ENCODE assay signal across 1 cellular context in the genomic region with DNA sequence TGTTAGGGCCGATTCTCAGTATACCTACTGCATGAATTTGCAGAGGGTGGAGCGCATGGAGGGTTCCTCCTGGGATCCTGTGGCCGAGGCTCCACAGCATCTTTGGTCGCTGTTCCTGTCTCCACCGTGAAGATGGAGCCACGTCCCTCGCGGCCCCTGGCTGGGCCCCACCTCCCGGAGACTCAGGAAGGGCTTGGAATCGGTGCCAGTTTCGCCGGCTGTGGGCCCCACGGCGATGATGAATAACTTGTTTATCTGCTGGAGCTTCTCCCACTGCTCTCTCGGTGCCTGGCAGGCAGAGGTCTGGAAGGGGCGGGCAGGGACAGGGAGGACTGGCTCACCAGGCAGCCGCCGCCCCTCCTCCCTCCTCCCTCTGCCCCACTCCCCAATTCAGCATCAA.
TF ChIP-seq lines count a peak whose summit lies in the region.

No MANE protein-coding gene starts in this region.

TF ChIP-seq in HEK293, 187 proteins besides CTCF, POLR2A, EP300 and RAD21 (continued from another document):
- TF ChIP-seq, protein P1, sequence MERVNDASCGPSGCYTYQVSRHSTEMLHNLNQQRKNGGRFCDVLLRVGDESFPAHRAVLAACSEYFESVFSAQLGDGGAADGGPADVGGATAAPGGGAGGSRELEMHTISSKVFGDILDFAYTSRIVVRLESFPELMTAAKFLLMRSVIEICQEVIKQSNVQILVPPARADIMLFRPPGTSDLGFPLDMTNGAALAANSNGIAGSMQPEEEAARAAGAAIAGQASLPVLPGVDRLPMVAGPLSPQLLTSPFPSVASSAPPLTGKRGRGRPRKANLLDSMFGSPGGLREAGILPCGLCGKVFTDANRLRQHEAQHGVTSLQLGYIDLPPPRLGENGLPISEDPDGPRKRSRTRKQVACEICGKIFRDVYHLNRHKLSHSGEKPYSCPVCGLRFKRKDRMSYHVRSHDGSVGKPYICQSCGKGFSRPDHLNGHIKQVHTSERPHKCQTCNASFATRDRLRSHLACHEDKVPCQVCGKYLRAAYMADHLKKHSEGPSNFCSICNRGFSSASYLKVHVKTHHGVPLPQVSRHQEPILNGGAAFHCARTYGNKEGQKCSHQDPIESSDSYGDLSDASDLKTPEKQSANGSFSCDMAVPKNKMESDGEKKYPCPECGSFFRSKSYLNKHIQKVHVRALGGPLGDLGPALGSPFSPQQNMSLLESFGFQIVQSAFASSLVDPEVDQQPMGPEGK (tag by site-specific recombination; IDR thresholded peaks at IDR 0.05) = no peak
- no peak for TF ChIP-seq ZNF112 (tag by site-specific recombination; IDR thresholded peaks at IDR 0.05)
- TF ChIP-seq KLF1 (tag by site-specific recombination; IDR thresholded peaks at IDR 0.05) = peak; percentile 48
- TF ChIP-seq, protein P2, sequence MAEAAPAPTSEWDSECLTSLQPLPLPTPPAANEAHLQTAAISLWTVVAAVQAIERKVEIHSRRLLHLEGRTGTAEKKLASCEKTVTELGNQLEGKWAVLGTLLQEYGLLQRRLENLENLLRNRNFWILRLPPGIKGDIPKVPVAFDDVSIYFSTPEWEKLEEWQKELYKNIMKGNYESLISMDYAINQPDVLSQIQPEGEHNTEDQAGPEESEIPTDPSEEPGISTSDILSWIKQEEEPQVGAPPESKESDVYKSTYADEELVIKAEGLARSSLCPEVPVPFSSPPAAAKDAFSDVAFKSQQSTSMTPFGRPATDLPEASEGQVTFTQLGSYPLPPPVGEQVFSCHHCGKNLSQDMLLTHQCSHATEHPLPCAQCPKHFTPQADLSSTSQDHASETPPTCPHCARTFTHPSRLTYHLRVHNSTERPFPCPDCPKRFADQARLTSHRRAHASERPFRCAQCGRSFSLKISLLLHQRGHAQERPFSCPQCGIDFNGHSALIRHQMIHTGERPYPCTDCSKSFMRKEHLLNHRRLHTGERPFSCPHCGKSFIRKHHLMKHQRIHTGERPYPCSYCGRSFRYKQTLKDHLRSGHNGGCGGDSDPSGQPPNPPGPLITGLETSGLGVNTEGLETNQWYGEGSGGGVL (tag by site-specific recombination; IDR thresholded peaks at IDR 0.05) = peak; percentile 26; the same call in 1 of the 2 replicates
- no peak for TF ChIP-seq BCL11B (tag by site-specific recombination; IDR thresholded peaks at IDR 0.05; ENCODE audit: low read depth)
- peak; percentile 82 for TF ChIP-seq GLIS1 (tag by site-specific recombination; IDR thresholded peaks at IDR 0.05)
- TF ChIP-seq, protein P3, sequence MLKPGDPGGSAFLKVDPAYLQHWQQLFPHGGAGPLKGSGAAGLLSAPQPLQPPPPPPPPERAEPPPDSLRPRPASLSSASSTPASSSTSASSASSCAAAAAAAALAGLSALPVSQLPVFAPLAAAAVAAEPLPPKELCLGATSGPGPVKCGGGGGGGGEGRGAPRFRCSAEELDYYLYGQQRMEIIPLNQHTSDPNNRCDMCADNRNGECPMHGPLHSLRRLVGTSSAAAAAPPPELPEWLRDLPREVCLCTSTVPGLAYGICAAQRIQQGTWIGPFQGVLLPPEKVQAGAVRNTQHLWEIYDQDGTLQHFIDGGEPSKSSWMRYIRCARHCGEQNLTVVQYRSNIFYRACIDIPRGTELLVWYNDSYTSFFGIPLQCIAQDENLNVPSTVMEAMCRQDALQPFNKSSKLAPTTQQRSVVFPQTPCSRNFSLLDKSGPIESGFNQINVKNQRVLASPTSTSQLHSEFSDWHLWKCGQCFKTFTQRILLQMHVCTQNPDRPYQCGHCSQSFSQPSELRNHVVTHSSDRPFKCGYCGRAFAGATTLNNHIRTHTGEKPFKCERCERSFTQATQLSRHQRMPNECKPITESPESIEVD (tag by site-specific recombination; IDR thresholded peaks at IDR 0.05) = no peak
